25 cellular contexts compared by ENCODE assay signal in genomic region chr3:45198264-45199260, GRCh38. TPM values are rescaled to one million over a fixed set of nuclear protein-coding genes. Genes with fewer than 3 reads are reported as not detected.
A peak's percentile ranks its signal among the peaks of the same experiment; 100 is the strongest.
DNase-seq lines count a peak whose midpoint lies in the region; ATAC-seq and TF ChIP-seq lines count a peak whose summit lies in the region.
"Had no signal": no experiment of that assay in that cellular context is flagged by ENCODE, and none has a peak within 500 bp of the region (broad histone marks: within the 10 kb centered on the region; RNA-seq: fewer than 3 reads in every experiment).

No MANE protein-coding gene starts in this region.

- no peaks in the 10 kb centered on the region for H3K9me3 Mint-ChIP-seq in HFFc6
- H3K9me3 Mint-ChIP-seq: activated B cell treated with CpG ODN at 0.5 μM for 24 hours; activated T-cell treated with anti-CD3 and anti-CD28 coated beads, Interleukin-2, amount 50 U/mL, for 4 hours; CD4-positive, alpha-beta T cell; nephron; stimulated activated effector memory CD8-positive, alpha-beta T cell treated with anti-CD3 and anti-CD28 coated beads, Interleukin-12 subunit alpha, Interleukin-12 subunit beta, amount 100 ng/mL, for 72 hours had no signal

- peaks cover 9% of the 10 kb centered on the region for H3K4me1 ChIP-seq in smooth muscle cell (ENCODE audit: low read depth)
- H3K4me1 ChIP-seq in BE2C = no peaks in the 10 kb centered on the region

- H3K79me2 ChIP-seq in smooth muscle cell (ENCODE audit: low read depth) = no peaks in the 10 kb centered on the region

- H4K20me1 ChIP-seq in smooth muscle cell (ENCODE audit: low read depth) = no peaks in the 10 kb centered on the region

- no peaks in the 10 kb centered on the region for H3K36me3 Mint-ChIP-seq in HFFc6 (ENCODE audit: low read depth)
- H3K36me3 Mint-ChIP-seq: stimulated activated effector memory CD8-positive, alpha-beta T cell treated with anti-CD3 and anti-CD28 coated beads, Interleukin-12 subunit alpha, Interleukin-12 subunit beta, amount 100 ng/mL, for 72 hours had no signal

- H3K36me3 ChIP-seq in smooth muscle cell (ENCODE audit: low read depth) (no peaks in the 10 kb centered on the region), BE2C (no peaks in the 10 kb centered on the region)
- H3K36me3 ChIP-seq: sigmoid colon had no signal

- H3K9me3 ChIP-seq in smooth muscle cell (replicated peaks; ENCODE audit: low read depth) (no peaks in the 10 kb centered on the region), BE2C (no peaks in the 10 kb centered on the region)
- H3K9me3 ChIP-seq: sigmoid colon had no signal

- TF ChIP-seq CTCF in HFFc6 (IDR thresholded peaks at IDR 0.05) (no peak), fibroblast of the aortic adventitia (IDR thresholded peaks at IDR 0.05; ENCODE audit: insufficient read depth, low read length) (no peak), smooth muscle cell (IDR thresholded peaks at IDR 0.05; ENCODE audit: borderline replicate concordance, insufficient read depth, poor library complexity, severe bottlenecking) (no peak), GM10266 (IDR thresholded peaks at IDR 0.05; ENCODE audit: control insufficient read depth, insufficient read depth, low read depth, missing control alignments) (no peak), BE2C (IDR thresholded peaks at IDR 0.05; ENCODE audit: low read depth, low read length) (no peak)

- no peak overlapping the region for H2AFZ ChIP-seq in smooth muscle cell (ENCODE audit: low read depth)
- H2AFZ ChIP-seq: GM23248 had no signal

- H3K27me3 Mint-ChIP-seq in HFFc6 (ENCODE audit: insufficient read depth) = no peaks in the 10 kb centered on the region

- no peak overlapping the region for H3K4me3 Mint-ChIP-seq in HFFc6
- H3K4me3 Mint-ChIP-seq: activated B cell treated with CpG ODN at 0.5 μM for 24 hours; activated T-cell treated with anti-CD3 and anti-CD28 coated beads, Interleukin-2, amount 50 U/mL, for 4 hours; CD4-positive, alpha-beta T cell; nephron; stimulated activated effector memory CD8-positive, alpha-beta T cell treated with anti-CD3 and anti-CD28 coated beads, Interleukin-12 subunit alpha, Interleukin-12 subunit beta, amount 100 ng/mL, for 72 hours had no signal

- H3K27ac Mint-ChIP-seq in HFFc6 = peak overlapping the region; percentile 95
- H3K27ac Mint-ChIP-seq: activated B cell treated with CpG ODN at 0.5 μM for 24 hours; CD4-positive, alpha-beta T cell; stimulated activated effector memory CD8-positive, alpha-beta T cell treated with anti-CD3 and anti-CD28 coated beads, Interleukin-12 subunit alpha, Interleukin-12 subunit beta, amount 100 ng/mL, for 72 hours had no signal

- ATAC-seq in GM19397 (IDR thresholded peaks at IDR 0.05; ENCODE audit: unreplicated experiment) = no peak
- ATAC-seq: activated T-cell treated with anti-CD3 and anti-CD28 coated beads, Interleukin-2, amount 50 U/mL, for 4 hours; GM12878; stimulated activated effector memory CD8-positive, alpha-beta T cell treated with anti-CD3 and anti-CD28 coated beads, Interleukin-12 subunit alpha, Interleukin-12 subunit beta, amount 100 ng/mL, for 72 hours had no signal

- peaks cover 6% of the 10 kb centered on the region for H3F3A ChIP-seq in smooth muscle cell (ENCODE audit: low read depth)

- peak overlapping the region; percentile 12 for H3K4me2 ChIP-seq in smooth muscle cell
- H3K4me2 ChIP-seq: KMS-11 had no signal

- no peak overlapping the region for H3K9ac ChIP-seq in smooth muscle cell (ENCODE audit: low read depth)
- H3K9ac ChIP-seq: GM23248, KMS-11 had no signal

- peak overlapping the region; percentile 63 for H3K27ac ChIP-seq in smooth muscle cell (ENCODE audit: low read depth)
- H3K27ac ChIP-seq: KMS-11, SK-N-MC had no signal

- H3K27me3 ChIP-seq in smooth muscle cell (ENCODE audit: low read depth) (no peaks in the 10 kb centered on the region), BE2C (no peaks in the 10 kb centered on the region)

- H3K4me3 ChIP-seq in fibroblast of the aortic adventitia (ENCODE audit: low read depth, low read length) (no peak overlapping the region), smooth muscle cell (no peak overlapping the region), BE2C (ENCODE audit: low read depth, low read length) (no peak overlapping the region)
- H3K4me3 ChIP-seq: GM12878, GM23248, sigmoid colon, SK-N-MC had no signal

- WGBS in smooth muscle cell (ENCODE audit: low lambda C conversion rate) = 66% methylated on average over 5 of the region's 5 CpGs

- no peak for DNase-seq in HFFc6
- peak; percentile 29 for DNase-seq in SW480 (ENCODE audit: low spot score)
- DNase-seq in fibroblast of the aortic adventitia (ENCODE audit: low read depth) = peak; percentile 94
- no peak for DNase-seq in smooth muscle cell (lab: John Stamatoyannopoulos, UW; ENCODE audit: unreplicated experiment)
- DNase-seq in GM10266 (ENCODE audit: extremely low spot score) = no peak
- DNase-seq in stimulated activated CD4-positive, alpha-beta T cell treated with anti-CD3 and anti-CD28 coated beads, Interleukin-1b, Interleukin-23, amount 100 ng/mL, for 48 hours = no peak
- no peak for DNase-seq in BE2C
- DNase-seq: activated B cell treated with CpG ODN at 0.5 μM for 24 hours; activated naive CD4-positive, alpha-beta T cell treated with anti-CD3 and anti-CD28 coated beads, Interleukin-2, amount 50 U/mL, for 16 hours; activated T-cell treated with anti-CD3 and anti-CD28 coated beads, Interleukin-2, amount 50 U/mL, for 4 hours; CD4-positive, alpha-beta T cell; foreskin fibroblast; GM23248; hippocampal formation; NCI-H2029; NCI-H345; posterior cingulate gyrus; sigmoid colon; T-helper 9 cell had no signal

- peaks cover 34% of the 10 kb centered on the region for H3K4me1 Mint-ChIP-seq in HFFc6 (ENCODE audit: low read depth)
- H3K4me1 Mint-ChIP-seq: activated B cell treated with CpG ODN at 0.5 μM for 24 hours; stimulated activated effector memory CD8-positive, alpha-beta T cell treated with anti-CD3 and anti-CD28 coated beads, Interleukin-12 subunit alpha, Interleukin-12 subunit beta, amount 100 ng/mL, for 72 hours had no signal

RNA-seq across cellular contexts. Expression of gene TMEM158, which starts 27.5 kb away (rescaled TPM):
- 10 to 100 TPM; 26.1 to 82.2 (median 29.4) TPM for total RNA-seq in HFFc6 (2021; fragmentation: NEBNext Ultra II Directional; extraction: Animal tissue kit (Norgen Biotek cat#: 25700))
- total RNA-seq in fibroblast of the aortic adventitia (ENCODE audit: low replicate concordance) = 4.5 and 19.3 TPM in 2 replicates
- total RNA-seq in smooth muscle cell = 15.8 and 16.8 TPM in 2 replicates
- polyA plus RNA-seq in smooth muscle cell = 70.9 and 76.9 TPM in 2 replicates
- polyA plus RNA-seq in BE2C (2012; ENCODE audit: insufficient read depth, insufficient read length, low read depth) = not detected
- total RNA-seq: CD4-positive, alpha-beta T cell; GM12878 had no signal
- polyA plus RNA-seq: GM12878 had no signal

RNA-seq across cellular contexts. Expression of gene CDCP1, which starts 52.4 kb away (rescaled TPM):
- 1 to 10 TPM in 4 of 6 experiments, under 1 TPM in 2; 0.78 to 2.1 (median 1.7) TPM for total RNA-seq in HFFc6 (2021; fragmentation: NEBNext Ultra II Directional; extraction: Animal tissue kit (Norgen Biotek cat#: 25700))
- total RNA-seq in fibroblast of the aortic adventitia (ENCODE audit: low replicate concordance) (1.3 and 32.8 TPM in 2 replicates), smooth muscle cell (3.7 and 7.9 TPM in 2 replicates)
- 2.5 and 8.3 TPM in 2 replicates for polyA plus RNA-seq in smooth muscle cell
- not detected for polyA plus RNA-seq in BE2C (2012; ENCODE audit: insufficient read depth, insufficient read length, low read depth)
- total RNA-seq: activated B cell treated with CpG ODN at 0.5 μM for 24 hours had no signal

Comparison
In these comparisons a context has a peak if more than half of its experiments do, and no peak if none do; other contexts are left out.
1. DNase-seq: peak in SW480 (single experiment) and fibroblast of the aortic adventitia (single experiment); none in HFFc6 (single experiment), smooth muscle cell (single experiment), GM10266 (single experiment), stimulated activated CD4-positive, alpha-beta T cell treated with anti-CD3 and anti-CD28 coated beads, Interleukin-1b, Interleukin-23, amount 100 ng/mL, for 48 hours (single experiment) and BE2C (single experiment).